In genomic region chr1:39900662-39901485, GRCh38 we compare ENCODE assay signal across 8 cellular contexts. TPM values are rescaled to one million over a fixed set of nuclear protein-coding genes. Genes with fewer than 3 reads are reported as not detected.
DNase-seq lines count a peak whose midpoint lies in the region; ATAC-seq and TF ChIP-seq lines count a peak whose summit lies in the region.

No MANE protein-coding gene starts in this region.

- peak overlapping the region in 1 of 4 donors; percentile 53 for H3K27ac ChIP-seq in esophagus muscularis mucosa (replicated peaks in 1 of 4)

- H3K4me1 ChIP-seq in esophagus muscularis mucosa: peaks cover 12 to 25% (median 21%) of the 10 kb centered on the region in 4 donors

- H3K27me3 ChIP-seq in esophagus muscularis mucosa: peaks cover 0 to 53% (median 2%) of the 10 kb centered on the region in 4 donors

- no peak for TF ChIP-seq POLR2A in esophagus muscularis mucosa (IDR thresholded peaks at IDR 0.05; ENCODE audit: low read depth)

- H3K36me3 Mint-ChIP-seq in T-helper 1 cell treated with Interleukin-12 subunit alpha and Interleukin-12 subunit beta and Interleukin-4 antibody, amounts not matched to agents 30 μg/mL and 1 μg/mL, for 36 hours (ENCODE audit: low read depth): no peaks in the 10 kb centered on the region
- H3K36me3 Mint-ChIP-seq in neural crest cell (ENCODE audit: low read depth): no peaks in the 10 kb centered on the region

- DNase-seq in D341Med (ENCODE audit: low spot score) (peak; percentile 58), esophagus muscularis mucosa (ENCODE audit: extremely low spot score) (no peak), neural crest cell (ENCODE audit: low read depth, low spot score) (peak; percentile 27), GM10266 (ENCODE audit: extremely low spot score) (no peak), NAMALWA (ENCODE audit: low spot score) (no peak)

- 16% methylated on average over 9 of the region's 68 CpGs for WGBS in esophagus muscularis mucosa

- peak overlapping the region; percentile 65 for H3K4me3 Mint-ChIP-seq in T-helper 1 cell treated with Interleukin-12 subunit alpha and Interleukin-12 subunit beta and Interleukin-4 antibody, amounts not matched to agents 30 μg/mL and 1 μg/mL, for 36 hours
- peak overlapping the region; percentile 96 for H3K4me3 Mint-ChIP-seq in neural crest cell

- ATAC-seq in HG02852 (IDR thresholded peaks at IDR 0.05; ENCODE audit: unreplicated experiment): peak; percentile 10
- ATAC-seq in HG02571 (IDR thresholded peaks at IDR 0.05; ENCODE audit: unreplicated experiment): no peak

- H3K4me3 ChIP-seq in esophagus muscularis mucosa: peak overlapping the region; percentile 65 to 79 (median 67)

- peaks cover 3% of the 10 kb centered on the region for H3K4me1 Mint-ChIP-seq in T-helper 1 cell treated with Interleukin-12 subunit alpha and Interleukin-12 subunit beta and Interleukin-4 antibody, amounts not matched to agents 30 μg/mL and 1 μg/mL, for 36 hours (ENCODE audit: low read depth)
- peaks cover 51% of the 10 kb centered on the region for H3K4me1 Mint-ChIP-seq in neural crest cell

- H3K27me3 Mint-ChIP-seq in T-helper 1 cell treated with Interleukin-12 subunit alpha and Interleukin-12 subunit beta and Interleukin-4 antibody, amounts not matched to agents 30 μg/mL and 1 μg/mL, for 36 hours (ENCODE audit: low read depth): peaks cover 76% of the 10 kb centered on the region
- peaks cover 35% of the 10 kb centered on the region for H3K27me3 Mint-ChIP-seq in neural crest cell (ENCODE audit: low read depth)

- intact Hi-C loops in esophagus muscularis mucosa (cut with DNase I): no loop called here

- no peaks in the 10 kb centered on the region for H3K36me3 ChIP-seq in esophagus muscularis mucosa

- no peak overlapping the region for H3K27ac Mint-ChIP-seq in T-helper 1 cell treated with Interleukin-12 subunit alpha and Interleukin-12 subunit beta and Interleukin-4 antibody, amounts not matched to agents 30 μg/mL and 1 μg/mL, for 36 hours
- peak overlapping the region; percentile 10 for H3K27ac Mint-ChIP-seq in neural crest cell (ENCODE audit: unreplicated experiment)

- TF ChIP-seq CTCF in esophagus muscularis mucosa (IDR thresholded peaks at IDR 0.05): no peak
- TF ChIP-seq CTCF in neural crest cell (conservative IDR thresholded peaks at IDR 0.05): no peak
- TF ChIP-seq CTCF in GM10266 (IDR thresholded peaks at IDR 0.05; ENCODE audit: control insufficient read depth, insufficient read depth, low read depth, missing control alignments): no peak

- H3K9me3 Mint-ChIP-seq in T-helper 1 cell treated with Interleukin-12 subunit alpha and Interleukin-12 subunit beta and Interleukin-4 antibody, amounts not matched to agents 30 μg/mL and 1 μg/mL, for 36 hours: no peaks in the 10 kb centered on the region
- no peaks in the 10 kb centered on the region for H3K9me3 Mint-ChIP-seq in neural crest cell

- no peaks in the 10 kb centered on the region for H3K9me3 ChIP-seq in esophagus muscularis mucosa

- no peak for TF ChIP-seq EP300 in esophagus muscularis mucosa (IDR thresholded peaks at IDR 0.05)

RNA-seq across cellular contexts. Expression of gene MYCL, which starts 0.8 kb away (rescaled TPM):
- under 1 TPM; 0.13 to 0.92 (median 0.66) TPM for total RNA-seq in esophagus muscularis mucosa
- total RNA-seq in neural crest cell: 23.0 and 25.8 TPM in 2 replicates

RNA-seq across cellular contexts. Expression of gene TRIT1, which starts 17.6 kb away (rescaled TPM):
- 10 to 100 TPM; 13.3 to 24.1 (median 16.5) TPM for total RNA-seq in esophagus muscularis mucosa
- total RNA-seq in neural crest cell: 35.4 and 35.9 TPM in 2 replicates

RNA-seq across cellular contexts. Expression of gene MFSD2A, which starts 54.1 kb away (rescaled TPM):
- total RNA-seq in esophagus muscularis mucosa (1 to 10 TPM; 1.7 to 5.1 (median 4.1) TPM), neural crest cell (20.9 and 23.8 TPM in 2 replicates)

Comparison
In these comparisons a context has a peak if more than half of its experiments do, and no peak if none do; other contexts are left out.
1. DNase-seq: peak in D341Med (single experiment) and neural crest cell (single experiment); none in esophagus muscularis mucosa (single experiment), GM10266 (single experiment) and NAMALWA (single experiment).
2. RNA of gene MYCL, which starts 0.8 kb away (total RNA-seq): 23.0 to 25.8 TPM in neural crest cell; 0.13 to 0.92 TPM in esophagus muscularis mucosa; every median in the first group is over 10 times any median in the second.